Comparison of ENCODE assay signal across 9 cellular contexts in genomic region chrX:83759872-83760271, GRCh38.
DNase-seq lines count a peak whose midpoint lies in the region; TF ChIP-seq lines count a peak whose summit lies in the region.
"Had no signal": no experiment of that assay in that cellular context is flagged by ENCODE, and none has a peak within 500 bp of the region (broad histone marks: within the 10 kb centered on the region; RNA-seq: fewer than 3 reads in every experiment).

No MANE protein-coding gene starts in this region.

- in situ Hi-C loops in T47D (cut with HindIII; ENCODE audit: low pct_unique_long_range_greater_than_20kb, low sequenced_read_pairs) = no loop called here

- peak; percentile 65 for TF ChIP-seq CTCF in progenitor cell of endocrine pancreas (IDR thresholded peaks at IDR 0.05; ENCODE audit: unreplicated experiment)

- H3K36me3 Mint-ChIP-seq in progenitor cell of endocrine pancreas (ENCODE audit: insufficient read depth) = no peaks in the 10 kb centered on the region

- peak; percentile 26 to 44 for DNase-seq in NCI-H2081 (lab: John Stamatoyannopoulos, UW)
- no peak for DNase-seq in NCI-H2081 treated with DMSO at 0.1 percent for 48 hours (lab: John Stamatoyannopoulos, UW)
- peak; percentile 45 for DNase-seq in NAMALWA (ENCODE audit: low spot score)
- peak; percentile 1 to 49 for DNase-seq in T47D (ENCODE audit: low read depth in 1 of 2, low spot score in 1 of 2)
- no peak for DNase-seq in progenitor cell of endocrine pancreas (ENCODE audit: low spot score, unreplicated experiment)
- DNase-seq in EL = no peak
- DNase-seq in stimulated activated CD4-positive, alpha-beta T cell treated with anti-CD3 and anti-CD28 coated beads, Interleukin-2, amount 100 ng/mL, for 24 hours = no peak
- DNase-seq in T1000 (lab: John Stamatoyannopoulos, UW) = no peak
- DNase-seq: activated CD8-positive, alpha-beta memory T cell treated with anti-CD3 and anti-CD28 coated beads for 24 hours had no signal

- peaks cover 12% of the 10 kb centered on the region for H3K9me3 Mint-ChIP-seq in progenitor cell of endocrine pancreas (ENCODE audit: low read depth)

- no peaks in the 10 kb centered on the region for H3K27me3 Mint-ChIP-seq in progenitor cell of endocrine pancreas

- H3K27ac Mint-ChIP-seq in progenitor cell of endocrine pancreas = no peak overlapping the region

- no peak overlapping the region for H3K4me3 Mint-ChIP-seq in progenitor cell of endocrine pancreas (ENCODE audit: low read depth)

- H3K4me1 Mint-ChIP-seq in progenitor cell of endocrine pancreas (ENCODE audit: low read depth) = peaks cover 3% of the 10 kb centered on the region

Comparison
In these comparisons a context has a peak if more than half of its experiments do, and no peak if none do; other contexts are left out.
1. DNase-seq: peak in NCI-H2081 (2 of 2), NAMALWA (single experiment) and T47D (2 of 2); none in NCI-H2081 treated with DMSO at 0.1 percent for 48 hours (single experiment), progenitor cell of endocrine pancreas (single experiment), EL (single experiment), stimulated activated CD4-positive, alpha-beta T cell treated with anti-CD3 and anti-CD28 coated beads, Interleukin-2, amount 100 ng/mL, for 24 hours (0 of 2) and T1000 (single experiment).